Comparison of ENCODE assay signal across 10 cellular contexts in the genomic region with DNA sequence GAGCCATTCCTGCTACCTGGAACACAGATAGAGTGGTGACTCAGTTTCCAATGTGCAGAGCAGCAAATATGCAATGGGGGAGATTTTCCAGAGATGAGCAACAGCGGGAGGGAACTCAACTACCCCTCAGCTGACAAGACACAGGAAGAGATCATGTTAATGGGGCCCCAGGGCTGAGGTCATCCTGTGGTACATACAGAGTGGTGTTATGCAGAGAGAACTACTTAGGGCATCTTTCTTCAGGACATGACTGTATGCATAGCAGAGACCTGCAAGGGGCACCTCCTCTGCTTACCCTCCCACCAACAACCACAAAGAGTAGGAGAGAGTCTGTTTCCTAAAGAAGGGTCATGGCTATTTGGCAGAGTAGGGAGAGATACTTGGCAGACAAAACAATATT. TPM values are rescaled to one million over a fixed set of nuclear protein-coding genes. Genes with fewer than 3 reads are reported as not detected.
DNase-seq lines count a peak whose midpoint lies in the region; ATAC-seq, FAIRE-seq and TF ChIP-seq lines count a peak whose summit lies in the region.
"Had no signal": no experiment of that assay in that cellular context is flagged by ENCODE, and none has a peak within 500 bp of the region (broad histone marks: within the 10 kb centered on the region; RNA-seq: fewer than 3 reads in every experiment).

No MANE protein-coding gene starts in this region.

- H3K27ac ChIP-seq in GM23248 (no peak overlapping the region), HepG2 (ENCODE audit: extremely low read length, insufficient read depth, low read length) (no peak overlapping the region), adrenal gland (no peak overlapping the region)
- H3K27ac ChIP-seq: left lung had no signal

- no peak overlapping the region for H3K4me2 ChIP-seq in GM23248 (ENCODE audit: unreplicated experiment)
- H3K4me2 ChIP-seq in HepG2 (ENCODE audit: low read depth, low read length), result peak overlapping the region; percentile 73

- TF ChIP-seq POLR2A in HepG2 (IDR thresholded peaks at IDR 0.05; ENCODE audit: insufficient read depth in 1 of 2, low read depth in 2 of 2, low read length in 2 of 2) (no peak), adrenal gland (IDR thresholded peaks at IDR 0.05) (no peak), GM12892 (IDR thresholded peaks at IDR 0.05; ENCODE audit: low read depth, low read length) (no peak)

- POLR2A ChIA-PET in HepG2 (lab: Yijun Ruan, JAX), result no interaction called here

- BruUV-seq in HepG2 (replicated peaks; lab: Mats Ljungman, UMichigan), result no TSS peak

- TF ChIP-seq CTCF in HepG2 (CRISPR knock-in tag; IDR thresholded peaks at IDR 0.05) (no peak), adrenal gland (IDR thresholded peaks at IDR 0.05) (no peak)

- no peak for TF ChIP-seq EP300 in HepG2 (IDR thresholded peaks at IDR 0.05; ENCODE audit: low read depth in 2 of 2, low read length in 2 of 2)
- no peak for TF ChIP-seq EP300 in HepG2 (CRISPR knock-in tag; IDR thresholded peaks at IDR 0.05; ENCODE audit: borderline replicate concordance)

- intact Hi-C loops in HepG2 (cut with micrococcal nuclease; ENCODE audit: unreplicated experiment), result no loop called here
- intact Hi-C loops in adrenal gland (cut with DNase I), result no loop called here

- no peaks in the 10 kb centered on the region for H3K27me3 ChIP-seq in GM23248 (replicated peaks; ENCODE audit: insufficient read depth)
- H3K27me3 ChIP-seq in HepG2 (ENCODE audit: control insufficient read depth in 1 of 2, insufficient read depth in 2 of 2, low read length in 2 of 2), result no peaks in the 10 kb centered on the region
- no peaks in the 10 kb centered on the region for H3K27me3 ChIP-seq in adrenal gland
- H3K27me3 ChIP-seq: left lung had no signal

- H3K79me2 ChIP-seq in GM23248 (ENCODE audit: insufficient read depth) (no peaks in the 10 kb centered on the region), HepG2 (ENCODE audit: insufficient read depth, low read length) (no peaks in the 10 kb centered on the region)

- H2AFZ ChIP-seq in GM23248 (peak overlapping the region; percentile 57), HepG2 (ENCODE audit: low read length) (peak overlapping the region; percentile 48)

- H3K4me1 ChIP-seq in GM23248 (ENCODE audit: insufficient read depth) (no peaks in the 10 kb centered on the region), HepG2 (ENCODE audit: insufficient read depth, low read length) (peaks cover 56% of the 10 kb centered on the region), adrenal gland (replicated peaks in 1 of 2) (peaks cover 0 to 10% of the 10 kb centered on the region in 2 donors)

- in situ Hi-C loops in GM23248 (cut with MboI), result no loop called here
- in situ Hi-C loops in HepG2 (cut with HindIII; ENCODE audit: extremely low pct_ligation_motif_present, low pct_unique_long_range_greater_than_20kb), result no loop called here

- WGBS in GM23248 (ENCODE audit: low coverage in 1 of 2, low lambda C conversion rate in 2 of 2, missing lambda C conversion rate in 2 of 2), 2 experiments, result 82 to 93% methylated on average over 1 of the region's 1 CpG
- 73% methylated on average over 1 of the region's 1 CpG for WGBS in HepG2 (ENCODE audit: low lambda C conversion rate)
- WGBS in adrenal gland, 4 donors, result 46 to 65% (median 50%) methylated on average over 1 of the region's 1 CpG; no CpG with 5 or more reads in 1 of the 4 donors

- no peaks in the 10 kb centered on the region for H3K9me2 ChIP-seq in GM23248 (ENCODE audit: insufficient read depth)

- H4K20me1 ChIP-seq in GM23248 (ENCODE audit: insufficient read depth) (no peaks in the 10 kb centered on the region), HepG2 (ENCODE audit: insufficient read depth, low read length) (no peaks in the 10 kb centered on the region)

- no peak for FAIRE-seq in HepG2 (lab: Jason Lieb, UNC)
- FAIRE-seq in GM12892 (lab: Jason Lieb, UNC), result no peak
- FAIRE-seq: bronchial epithelial cell had no signal

- CTCF ChIA-PET in HepG2 (lab: Yijun Ruan, JAX; ENCODE audit: low intra/inter-chr PET ratio, low total read pairs), result no interaction called here

- no peaks in the 10 kb centered on the region for H3K36me3 ChIP-seq in GM23248 (ENCODE audit: low read depth)
- no peaks in the 10 kb centered on the region for H3K36me3 ChIP-seq in HepG2 (replicated peaks in 1 of 2; ENCODE audit: control insufficient read depth in 1 of 2, insufficient read depth in 2 of 2, low read length in 2 of 2)
- H3K36me3 ChIP-seq in adrenal gland (replicated peaks in 1 of 2), result no peaks in the 10 kb centered on the region
- H3K36me3 ChIP-seq: left lung had no signal

- H3F3A ChIP-seq in GM23248 (ENCODE audit: insufficient read depth), result no peaks in the 10 kb centered on the region

- DNase-seq in GM23248 (peak; percentile 9), MV-4-11 (lab: John Stamatoyannopoulos, UW) (peak; percentile 34), HepG2 (ENCODE audit: low spot score) (no peak), AG08395 (ENCODE audit: low spot score) (no peak), superior temporal gyrus (ENCODE audit: extremely low spot score) (no peak), adrenal gland (no peak), GM12892 (ENCODE audit: insufficient read length) (no peak)
- DNase-seq: left lung had no signal

- H3K9me3 ChIP-seq in GM23248 (ENCODE audit: low read depth) (no peaks in the 10 kb centered on the region), HepG2 (ENCODE audit: low read length) (no peaks in the 10 kb centered on the region), adrenal gland (replicated peaks in 1 of 3) (no peaks in the 10 kb centered on the region)
- H3K9me3 ChIP-seq: left lung had no signal

- ATAC-seq in GM18520 (IDR thresholded peaks at IDR 0.05; ENCODE audit: unreplicated experiment) (peak; percentile 33), HepG2 (peak; percentile 46)
- ATAC-seq: left lung had no signal

- no peak overlapping the region for H3K9ac ChIP-seq in GM23248
- H3K9ac ChIP-seq in HepG2 (ENCODE audit: insufficient read depth, low read depth, low read length), result no peak overlapping the region

- peak overlapping the region; percentile 36; the same call in 1 of the 2 replicates for H3K4me3 ChIP-seq in GM23248
- peak overlapping the region in 2 of 3 experiments; percentile 40 to 43; a peak in 2 of 6 replicates for H3K4me3 ChIP-seq in HepG2 (replicated peaks in 1 of 3; ENCODE audit: insufficient read depth in 1 of 3, low read depth in 2 of 3, low read length in 3 of 3)
- H3K4me3 ChIP-seq in adrenal gland, result peak overlapping the region in 2 of 4 donors; percentile 0 to 62

- TF ChIP-seq RAD21 in HepG2 (CRISPR knock-in tag; IDR thresholded peaks at IDR 0.05), result no peak

TF ChIP-seq in HepG2, 621 proteins besides CTCF, POLR2A, EP300 and RAD21 (continues in another document):
- no peak for TF ChIP-seq ZFY (CRISPR knock-in tag; IDR thresholded peaks at IDR 0.05)
- TF ChIP-seq PHF8 (CRISPR knock-in tag; IDR thresholded peaks at IDR 0.05), result no peak
- TF ChIP-seq, protein P1, sequence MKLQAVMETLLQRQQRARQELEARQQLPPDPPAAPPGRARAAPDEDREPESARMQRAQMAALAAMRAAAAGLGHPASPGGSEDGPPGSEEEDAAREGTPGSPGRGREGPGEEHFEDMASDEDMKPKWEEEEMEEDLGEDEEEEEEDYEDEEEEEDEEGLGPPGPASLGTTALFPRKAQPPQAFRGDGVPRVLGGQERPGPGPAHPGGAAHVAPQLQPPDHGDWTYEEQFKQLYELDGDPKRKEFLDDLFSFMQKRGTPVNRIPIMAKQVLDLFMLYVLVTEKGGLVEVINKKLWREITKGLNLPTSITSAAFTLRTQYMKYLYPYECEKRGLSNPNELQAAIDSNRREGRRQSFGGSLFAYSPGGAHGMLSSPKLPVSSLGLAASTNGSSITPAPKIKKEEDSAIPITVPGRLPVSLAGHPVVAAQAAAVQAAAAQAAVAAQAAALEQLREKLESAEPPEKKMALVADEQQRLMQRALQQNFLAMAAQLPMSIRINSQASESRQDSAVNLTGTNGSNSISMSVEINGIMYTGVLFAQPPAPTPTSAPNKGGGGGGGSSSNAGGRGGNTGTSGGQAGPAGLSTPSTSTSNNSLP (IDR thresholded peaks at IDR 0.05; ENCODE audit: low read depth, low read length), result no peak
- no peak for TF ChIP-seq STAT5B (CRISPR knock-in tag; IDR thresholded peaks at IDR 0.05)
- no peak for TF ChIP-seq HES4 (CRISPR knock-in tag; IDR thresholded peaks at IDR 0.05; ENCODE audit: borderline replicate concordance)
- TF ChIP-seq ZNF282 (IDR thresholded peaks at IDR 0.05; ENCODE audit: partially characterized antibody), result no peak
- TF ChIP-seq ZMAT3 (CRISPR knock-in tag; conservative IDR thresholded peaks at IDR 0.05), result no peak
- TF ChIP-seq KDM4B (CRISPR knock-in tag; IDR thresholded peaks at IDR 0.05), result no peak

RNA-seq across cellular contexts. Expression of a gene that starts 6.8 kb away (rescaled TPM):
- total RNA-seq in GM23248 (2014; rRNA removed; shearing (Covaris generic)), result 69.9 and 71.7 TPM in 2 replicates
- polyA plus RNA-seq in GM23248 (2016; fragmentation: Nextera tagmentation; extraction: Ambion mirVana) (30.8 and 31.0 TPM in 2 replicates), HepG2 (2011; rRNA removed) (15.4 and 19.2 TPM in 2 replicates), adrenal gland (10 to 100 TPM in 2 of 3 donors, 1 to 10 TPM in 1; 6.4 to 27.5 (median 16.8) TPM)
- total RNA-seq in HepG2 (2016; rRNA removed; fragmentation: Illumina TruSeq; extraction: Trizol) (33.3 and 50.5 TPM in 2 replicates), adrenal gland (100 to 1,000 TPM in 2 of 8 donors, 10 to 100 TPM in 6; 47.5 to 108 (median 75.5) TPM)
- total RNA-seq in HepG2 (2016; cell fraction: cytosol; rRNA removed; fragmentation: Illumina TruSeq; extraction: Trizol; ENCODE audit: low read depth), result 28.9 and 36.1 TPM in 2 replicates
- total RNA-seq in HepG2 (2016; cell fraction: insoluble cytoplasmic fraction; rRNA removed; fragmentation: Illumina TruSeq; extraction: Trizol), result 34.4 and 49.1 TPM in 2 replicates
- total RNA-seq in HepG2 (2016; cell fraction: membrane; rRNA removed; fragmentation: Illumina TruSeq; extraction: Trizol), result 27.1 and 27.6 TPM in 2 replicates
- 56.8 and 57.7 TPM in 2 replicates for total RNA-seq in HepG2 (2016; cell fraction: nucleus; rRNA removed; fragmentation: Illumina TruSeq; extraction: Trizol)
- 12.9 and 15.0 TPM in 2 replicates for polyA plus RNA-seq in HepG2 (2011; cell fraction: cytosol; rRNA removed)
- 10.9 and 12.9 TPM in 2 replicates for polyA plus RNA-seq in HepG2 (2011; cell fraction: nucleus; rRNA removed)
- 17.7 and 18.8 TPM in 2 replicates for polyA plus RNA-seq in HepG2 (2012)
- 0.88 and 1.2 TPM in 2 replicates for polyA plus RNA-seq in HepG2 (2016; cell fraction: cytosol; fragmentation: Illumina TruSeq; extraction: Trizol; ENCODE audit: low read depth)
- polyA plus RNA-seq in HepG2 (2016; cell fraction: insoluble cytoplasmic fraction; fragmentation: Illumina TruSeq; extraction: Trizol; ENCODE audit: low read depth), result 17.3 and 19.4 TPM in 2 replicates
- polyA plus RNA-seq in HepG2 (2016; cell fraction: membrane; fragmentation: Illumina TruSeq; extraction: Trizol; ENCODE audit: low read depth), result 4.4 and 4.8 TPM in 2 replicates
- 13.6 and 14.4 TPM in 2 replicates for polyA plus RNA-seq in HepG2 (2016; cell fraction: nucleus; fragmentation: Illumina TruSeq; extraction: Trizol; ENCODE audit: insufficient read depth, low read depth)
- 11.9 and 39.7 TPM in 2 replicates for polyA minus RNA-seq in HepG2 (2011; rRNA and poly(A)+ RNA removed; ENCODE audit: low replicate concordance)
- polyA minus RNA-seq in HepG2 (2011; cell fraction: cytosol; rRNA and poly(A)+ RNA removed), result 27.3 and 30.9 TPM in 2 replicates
- polyA minus RNA-seq in HepG2 (2011; cell fraction: nucleus; rRNA and poly(A)+ RNA removed), result 86.3 and 98.5 TPM in 2 replicates
- 29.0 TPM for polyA plus RNA-seq in GM12892 (2012; ENCODE audit: missing spikeins)

Comparison
In these comparisons a context has a peak if more than half of its experiments do, and no peak if none do; other contexts are left out.
1. DNase-seq: peak in GM23248 (single experiment) and MV-4-11 (single experiment); none in HepG2 (single experiment), AG08395 (single experiment), superior temporal gyrus (single experiment), adrenal gland (0 of 7) and GM12892 (single experiment).